ENCODE assay signal across 1 cellular context in genomic region chr12:98503343-98503592, GRCh38.
A peak's percentile ranks its signal among the peaks of the same experiment; 100 is the strongest.
TF ChIP-seq lines count a peak whose summit lies in the region.

No MANE protein-coding gene starts in this region.

TF ChIP-seq in K562, 482 proteins besides CTCF, POLR2A, EP300 and RAD21 (continued from another document and continues in another):
- TF ChIP-seq TAF1 (IDR thresholded peaks at IDR 0.05; ENCODE audit: control insufficient read depth, extremely low read depth, insufficient read depth, low read length, severe bottlenecking), result no peak
- TF ChIP-seq, protein P1, sequence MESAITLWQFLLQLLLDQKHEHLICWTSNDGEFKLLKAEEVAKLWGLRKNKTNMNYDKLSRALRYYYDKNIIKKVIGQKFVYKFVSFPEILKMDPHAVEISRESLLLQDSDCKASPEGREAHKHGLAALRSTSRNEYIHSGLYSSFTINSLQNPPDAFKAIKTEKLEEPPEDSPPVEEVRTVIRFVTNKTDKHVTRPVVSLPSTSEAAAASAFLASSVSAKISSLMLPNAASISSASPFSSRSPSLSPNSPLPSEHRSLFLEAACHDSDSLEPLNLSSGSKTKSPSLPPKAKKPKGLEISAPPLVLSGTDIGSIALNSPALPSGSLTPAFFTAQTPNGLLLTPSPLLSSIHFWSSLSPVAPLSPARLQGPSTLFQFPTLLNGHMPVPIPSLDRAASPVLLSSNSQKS (CRISPR knock-in tag; IDR thresholded peaks at IDR 0.05), result no peak
- no peak for TF ChIP-seq PTTG1 (tag; IDR thresholded peaks at IDR 0.05; ENCODE audit: low read depth)
- no peak for TF ChIP-seq NELFE (IDR thresholded peaks at IDR 0.05; ENCODE audit: insufficient read depth, insufficient read length)
- TF ChIP-seq ETS2 (tag; IDR thresholded peaks at IDR 0.05; ENCODE audit: borderline replicate concordance, poor library complexity, severe bottlenecking), result no peak
- TF ChIP-seq YBX1 (IDR thresholded peaks at IDR 0.05), result no peak
- no peak for TF ChIP-seq EWSR1 (IDR thresholded peaks at IDR 0.05; ENCODE audit: borderline replicate concordance, low read depth, partially characterized antibody)
- TF ChIP-seq MAFF (IDR thresholded peaks at IDR 0.05; ENCODE audit: low read length), result no peak
- TF ChIP-seq ZC3H11A (IDR thresholded peaks at IDR 0.05; ENCODE audit: low read depth, low read length), result no peak
- TF ChIP-seq ZNF444 (CRISPR knock-in tag; IDR thresholded peaks at IDR 0.05), result no peak
- TF ChIP-seq, protein P2, sequence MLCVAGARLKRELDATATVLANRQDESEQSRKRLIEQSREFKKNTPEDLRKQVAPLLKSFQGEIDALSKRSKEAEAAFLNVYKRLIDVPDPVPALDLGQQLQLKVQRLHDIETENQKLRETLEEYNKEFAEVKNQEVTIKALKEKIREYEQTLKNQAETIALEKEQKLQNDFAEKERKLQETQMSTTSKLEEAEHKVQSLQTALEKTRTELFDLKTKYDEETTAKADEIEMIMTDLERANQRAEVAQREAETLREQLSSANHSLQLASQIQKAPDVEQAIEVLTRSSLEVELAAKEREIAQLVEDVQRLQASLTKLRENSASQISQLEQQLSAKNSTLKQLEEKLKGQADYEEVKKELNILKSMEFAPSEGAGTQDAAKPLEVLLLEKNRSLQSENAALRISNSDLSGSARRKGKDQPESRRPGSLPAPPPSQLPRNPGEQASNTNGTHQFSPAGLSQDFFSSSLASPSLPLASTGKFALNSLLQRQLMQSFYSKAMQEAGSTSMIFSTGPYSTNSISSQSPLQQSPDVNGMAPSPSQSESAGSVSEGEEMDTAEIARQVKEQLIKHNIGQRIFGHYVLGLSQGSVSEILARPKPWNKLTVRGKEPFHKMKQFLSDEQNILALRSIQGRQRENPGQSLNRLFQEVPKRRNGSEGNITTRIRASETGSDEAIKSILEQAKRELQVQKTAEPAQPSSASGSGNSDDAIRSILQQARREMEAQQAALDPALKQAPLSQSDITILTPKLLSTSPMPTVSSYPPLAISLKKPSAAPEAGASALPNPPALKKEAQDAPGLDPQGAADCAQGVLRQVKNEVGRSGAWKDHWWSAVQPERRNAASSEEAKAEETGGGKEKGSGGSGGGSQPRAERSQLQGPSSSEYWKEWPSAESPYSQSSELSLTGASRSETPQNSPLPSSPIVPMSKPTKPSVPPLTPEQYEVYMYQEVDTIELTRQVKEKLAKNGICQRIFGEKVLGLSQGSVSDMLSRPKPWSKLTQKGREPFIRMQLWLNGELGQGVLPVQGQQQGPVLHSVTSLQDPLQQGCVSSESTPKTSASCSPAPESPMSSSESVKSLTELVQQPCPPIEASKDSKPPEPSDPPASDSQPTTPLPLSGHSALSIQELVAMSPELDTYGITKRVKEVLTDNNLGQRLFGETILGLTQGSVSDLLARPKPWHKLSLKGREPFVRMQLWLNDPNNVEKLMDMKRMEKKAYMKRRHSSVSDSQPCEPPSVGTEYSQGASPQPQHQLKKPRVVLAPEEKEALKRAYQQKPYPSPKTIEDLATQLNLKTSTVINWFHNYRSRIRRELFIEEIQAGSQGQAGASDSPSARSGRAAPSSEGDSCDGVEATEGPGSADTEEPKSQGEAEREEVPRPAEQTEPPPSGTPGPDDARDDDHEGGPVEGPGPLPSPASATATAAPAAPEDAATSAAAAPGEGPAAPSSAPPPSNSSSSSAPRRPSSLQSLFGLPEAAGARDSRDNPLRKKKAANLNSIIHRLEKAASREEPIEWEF (CRISPR knock-in tag; IDR thresholded peaks at IDR 0.05), result no peak
- no peak for TF ChIP-seq ZNF324 (CRISPR knock-in tag; IDR thresholded peaks at IDR 0.05)
- TF ChIP-seq TBL1XR1 (IDR thresholded peaks at IDR 0.05; ENCODE audit: low read length in 2 of 2), result peak; percentile 66 to 68; a peak in 2 of 4 replicates
- no peak for TF ChIP-seq MCM3 (IDR thresholded peaks at IDR 0.05)
- TF ChIP-seq ZBTB1 (CRISPR knock-in tag; IDR thresholded peaks at IDR 0.05; ENCODE audit: borderline replicate concordance, low read depth), result no peak
- TF ChIP-seq, protein P3, sequence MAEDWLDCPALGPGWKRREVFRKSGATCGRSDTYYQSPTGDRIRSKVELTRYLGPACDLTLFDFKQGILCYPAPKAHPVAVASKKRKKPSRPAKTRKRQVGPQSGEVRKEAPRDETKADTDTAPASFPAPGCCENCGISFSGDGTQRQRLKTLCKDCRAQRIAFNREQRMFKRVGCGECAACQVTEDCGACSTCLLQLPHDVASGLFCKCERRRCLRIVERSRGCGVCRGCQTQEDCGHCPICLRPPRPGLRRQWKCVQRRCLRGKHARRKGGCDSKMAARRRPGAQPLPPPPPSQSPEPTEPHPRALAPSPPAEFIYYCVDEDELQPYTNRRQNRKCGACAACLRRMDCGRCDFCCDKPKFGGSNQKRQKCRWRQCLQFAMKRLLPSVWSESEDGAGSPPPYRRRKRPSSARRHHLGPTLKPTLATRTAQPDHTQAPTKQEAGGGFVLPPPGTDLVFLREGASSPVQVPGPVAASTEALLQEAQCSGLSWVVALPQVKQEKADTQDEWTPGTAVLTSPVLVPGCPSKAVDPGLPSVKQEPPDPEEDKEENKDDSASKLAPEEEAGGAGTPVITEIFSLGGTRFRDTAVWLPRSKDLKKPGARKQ (CRISPR knock-in tag; IDR thresholded peaks at IDR 0.05), result no peak
- TF ChIP-seq GTF2B (IDR thresholded peaks at IDR 0.05; ENCODE audit: extremely low read depth, insufficient read length), result no peak
- no peak for TF ChIP-seq ZNF699 (CRISPR knock-in tag; IDR thresholded peaks at IDR 0.05; ENCODE audit: insufficient replicate concordance)
- TF ChIP-seq TOE1 (IDR thresholded peaks at IDR 0.05; ENCODE audit: borderline replicate concordance), result no peak
- no peak for TF ChIP-seq TOE1 (CRISPR knock-in tag; IDR thresholded peaks at IDR 0.05; ENCODE audit: borderline replicate concordance, low read depth)
- TF ChIP-seq MLLT1 (IDR thresholded peaks at IDR 0.05), result no peak
- TF ChIP-seq ZBTB8A (IDR thresholded peaks at IDR 0.05; ENCODE audit: partially characterized antibody), result peak; percentile 66
- TF ChIP-seq, protein P4, sequence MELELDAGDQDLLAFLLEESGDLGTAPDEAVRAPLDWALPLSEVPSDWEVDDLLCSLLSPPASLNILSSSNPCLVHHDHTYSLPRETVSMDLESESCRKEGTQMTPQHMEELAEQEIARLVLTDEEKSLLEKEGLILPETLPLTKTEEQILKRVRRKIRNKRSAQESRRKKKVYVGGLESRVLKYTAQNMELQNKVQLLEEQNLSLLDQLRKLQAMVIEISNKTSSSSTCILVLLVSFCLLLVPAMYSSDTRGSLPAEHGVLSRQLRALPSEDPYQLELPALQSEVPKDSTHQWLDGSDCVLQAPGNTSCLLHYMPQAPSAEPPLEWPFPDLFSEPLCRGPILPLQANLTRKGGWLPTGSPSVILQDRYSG (tag; conservative IDR thresholded peaks at IDR 0.05; ENCODE audit: low read depth), result no peak
- no peak; the same call in 1 of the 2 replicates for TF ChIP-seq MAX (CRISPR knock-in tag; IDR thresholded peaks at IDR 0.05)
- TF ChIP-seq, protein P5, sequence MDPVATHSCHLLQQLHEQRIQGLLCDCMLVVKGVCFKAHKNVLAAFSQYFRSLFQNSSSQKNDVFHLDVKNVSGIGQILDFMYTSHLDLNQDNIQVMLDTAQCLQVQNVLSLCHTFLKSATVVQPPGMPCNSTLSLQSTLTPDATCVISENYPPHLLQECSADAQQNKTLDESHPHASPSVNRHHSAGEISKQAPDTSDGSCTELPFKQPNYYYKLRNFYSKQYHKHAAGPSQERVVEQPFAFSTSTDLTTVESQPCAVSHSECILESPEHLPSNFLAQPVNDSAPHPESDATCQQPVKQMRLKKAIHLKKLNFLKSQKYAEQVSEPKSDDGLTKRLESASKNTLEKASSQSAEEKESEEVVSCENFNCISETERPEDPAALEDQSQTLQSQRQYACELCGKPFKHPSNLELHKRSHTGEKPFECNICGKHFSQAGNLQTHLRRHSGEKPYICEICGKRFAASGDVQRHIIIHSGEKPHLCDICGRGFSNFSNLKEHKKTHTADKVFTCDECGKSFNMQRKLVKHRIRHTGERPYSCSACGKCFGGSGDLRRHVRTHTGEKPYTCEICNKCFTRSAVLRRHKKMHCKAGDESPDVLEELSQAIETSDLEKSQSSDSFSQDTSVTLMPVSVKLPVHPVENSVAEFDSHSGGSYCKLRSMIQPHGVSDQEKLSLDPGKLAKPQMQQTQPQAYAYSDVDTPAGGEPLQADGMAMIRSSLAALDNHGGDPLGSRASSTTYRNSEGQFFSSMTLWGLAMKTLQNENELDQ (CRISPR knock-in tag; IDR thresholded peaks at IDR 0.05; ENCODE audit: borderline replicate concordance), result no peak
- TF ChIP-seq POLR2H (tag; IDR thresholded peaks at IDR 0.05; ENCODE audit: low read depth), result peak; percentile 100
- no peak for TF ChIP-seq JUNB (CRISPR knock-in tag; conservative IDR thresholded peaks at IDR 0.05)
- peak; percentile 46 for TF ChIP-seq RNF2 (IDR thresholded peaks at IDR 0.05)
- TF ChIP-seq KAT8 (IDR thresholded peaks at IDR 0.05; ENCODE audit: low read depth), result no peak
- no peak for TF ChIP-seq HDAC3 (IDR thresholded peaks at IDR 0.05; ENCODE audit: borderline replicate concordance, partially characterized antibody)
- TF ChIP-seq ZNF124 (CRISPR knock-in tag; IDR thresholded peaks at IDR 0.05), result no peak
- no peak for TF ChIP-seq TSC22D4 (tag; IDR thresholded peaks at IDR 0.05)
- no peak for TF ChIP-seq SRSF9 (IDR thresholded peaks at IDR 0.05; ENCODE audit: borderline replicate concordance, low read depth, low read length)
- no peak for TF ChIP-seq DNMT1 (IDR thresholded peaks at IDR 0.05)
- TF ChIP-seq ZNF174 (CRISPR knock-in tag; IDR thresholded peaks at IDR 0.05), result no peak
- no peak for TF ChIP-seq ZBTB12 (CRISPR knock-in tag; IDR thresholded peaks at IDR 0.05)
- no peak for TF ChIP-seq MCM2 (IDR thresholded peaks at IDR 0.05; ENCODE audit: low read depth)
- TF ChIP-seq CHAMP1 (IDR thresholded peaks at IDR 0.05), result no peak
- TF ChIP-seq HNRNPL (IDR thresholded peaks at IDR 0.05; ENCODE audit: low read depth, low read length), result no peak
- no peak for TF ChIP-seq ASH1L (IDR thresholded peaks at IDR 0.05; ENCODE audit: borderline replicate concordance, low read depth, partially characterized antibody)
- no peak for TF ChIP-seq RUNX1 (IDR thresholded peaks at IDR 0.05; ENCODE audit: low read depth)
- TF ChIP-seq TCF7 (IDR thresholded peaks at IDR 0.05; ENCODE audit: borderline replicate concordance), result no peak; the same call in 1 of the 2 replicates
- no peak for TF ChIP-seq NCOA6 (IDR thresholded peaks at IDR 0.05)
- TF ChIP-seq CCNT2 (IDR thresholded peaks at IDR 0.05; ENCODE audit: borderline replicate concordance, extremely low read depth, insufficient read length, low read depth, low read length), result no peak
- TF ChIP-seq DPF2 (IDR thresholded peaks at IDR 0.05), result no peak; the same call in 1 of the 2 replicates
- peak; percentile 48; the same call in 1 of the 2 replicates for TF ChIP-seq L3MBTL2 (IDR thresholded peaks at IDR 0.05)
- TF ChIP-seq U2AF1 (optimal IDR thresholded peaks at IDR 0.05; ENCODE audit: low read depth, low read length), result no peak
- no peak; the same call in 1 of the 2 replicates for TF ChIP-seq USF1 (CRISPR knock-in tag; IDR thresholded peaks at IDR 0.05)
- TF ChIP-seq ZNF79 (CRISPR knock-in tag; IDR thresholded peaks at IDR 0.05; ENCODE audit: low read depth), result no peak
- no peak for TF ChIP-seq HMG20B (CRISPR knock-in tag; IDR thresholded peaks at IDR 0.05)
